15 cellular contexts compared by ENCODE assay signal in the genomic region with DNA sequence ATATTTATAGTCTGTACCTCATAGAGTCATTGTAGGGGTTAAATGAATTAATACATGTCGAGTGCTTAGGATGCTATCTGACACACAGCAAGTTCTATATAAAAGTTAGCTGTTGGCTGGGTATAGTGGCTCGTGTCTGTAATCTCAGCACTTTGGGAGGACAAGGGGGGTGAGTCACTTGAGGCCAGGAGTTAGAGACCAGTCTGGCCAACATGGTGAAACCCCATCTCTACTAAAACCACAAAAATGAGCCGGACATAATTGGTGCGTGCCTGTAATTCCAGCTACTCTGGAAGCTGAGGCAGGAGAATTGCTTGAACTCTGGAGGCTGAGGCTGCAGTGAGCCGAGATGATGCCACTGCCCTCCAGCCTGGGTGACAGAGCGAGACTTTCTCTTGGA.
DNase-seq lines count a peak whose midpoint lies in the region; ATAC-seq and TF ChIP-seq lines count a peak whose summit lies in the region.
"Had no signal": no experiment of that assay in that cellular context is flagged by ENCODE, and none has a peak within 500 bp of the region (broad histone marks: within the 10 kb centered on the region; RNA-seq: fewer than 3 reads in every experiment).

No MANE protein-coding gene starts in this region.

- no peak overlapping the region for H2BK12ac ChIP-seq in trophoblast cell (ENCODE audit: low read length)

- no peak for TF ChIP-seq CTCF in suprapubic skin (IDR thresholded peaks at IDR 0.05)

- H2BK120ac ChIP-seq in trophoblast cell (ENCODE audit: insufficient read depth, low read length, poor library complexity), result no peak overlapping the region

- TF ChIP-seq EP300 in suprapubic skin (IDR thresholded peaks at IDR 0.05), result no peak

- no peak overlapping the region for H3K14ac ChIP-seq in trophoblast cell (ENCODE audit: low read length)

- H2AFZ ChIP-seq in trophoblast cell (ENCODE audit: insufficient read depth, low read length, poor library complexity), result no peak overlapping the region
- H2AFZ ChIP-seq: GM23338 had no signal

- H3K36me3 ChIP-seq in trophoblast cell (ENCODE audit: control insufficient read depth in 1 of 2, insufficient read depth in 2 of 2, low read length in 2 of 2) (no peaks in the 10 kb centered on the region), suprapubic skin (no peaks in the 10 kb centered on the region)
- H3K36me3 ChIP-seq: gastroesophageal sphincter, transverse colon had no signal

- H3K4me3 ChIP-seq in trophoblast cell (ENCODE audit: low read depth, low read length) (no peak overlapping the region), suprapubic skin (no peak overlapping the region)
- H3K4me3 ChIP-seq: gastroesophageal sphincter, GM23338, transverse colon had no signal

- no peak overlapping the region for H2BK5ac ChIP-seq in trophoblast cell (ENCODE audit: low read depth, low read length, poor library complexity)

- no peak overlapping the region for H3K4ac ChIP-seq in trophoblast cell (ENCODE audit: low read depth, low read length)

- H2AK5ac ChIP-seq in trophoblast cell (ENCODE audit: low read length), result no peak overlapping the region

- no peaks in the 10 kb centered on the region for H3K79me2 ChIP-seq in trophoblast cell (ENCODE audit: control insufficient read depth, insufficient read depth, low read length, poor library complexity)

- H4K91ac ChIP-seq in trophoblast cell (ENCODE audit: low read depth, low read length), result no peak overlapping the region

- WGBS in trophoblast cell (ENCODE audit: extremely low coverage, insufficient coverage, insufficient read length), result no CpG with 5 or more reads among the region's 6 CpGs
- 86% methylated on average over 6 of the region's 6 CpGs for WGBS in suprapubic skin

- ATAC-seq in GM19351 (IDR thresholded peaks at IDR 0.05; ENCODE audit: unreplicated experiment), result no peak
- no peak for ATAC-seq in HG02759 (IDR thresholded peaks at IDR 0.05; ENCODE audit: unreplicated experiment)
- ATAC-seq: gastroesophageal sphincter, GM23338 had no signal

- no peak overlapping the region for H3K27ac ChIP-seq in trophoblast cell (ENCODE audit: low read depth, low read length)
- H3K27ac ChIP-seq in suprapubic skin, result no peak overlapping the region
- H3K27ac ChIP-seq: gastroesophageal sphincter, transverse colon had no signal

- no peaks in the 10 kb centered on the region for H3K27me3 ChIP-seq in trophoblast cell (ENCODE audit: insufficient read depth, low read length)
- H3K27me3 ChIP-seq in suprapubic skin, result no peaks in the 10 kb centered on the region
- H3K27me3 ChIP-seq: gastroesophageal sphincter, transverse colon had no signal

- DNase-seq in Daoy (ENCODE audit: low read depth), result peak; percentile 72
- peak; percentile 91 for DNase-seq in NCI-H226
- peak; percentile 90 for DNase-seq in dedifferentiated amniotic fluid mesenchymal stem cell (ENCODE audit: extremely low spot score)
- peak; percentile 72 for DNase-seq in trophoblast cell
- DNase-seq in COLO829 (ENCODE audit: low spot score), result no peak
- DNase-seq in suprapubic skin (ENCODE audit: low spot score in 2 of 2), result no peak
- DNase-seq: activated CD4-positive, alpha-beta T cell treated with anti-CD3 and anti-CD28 coated beads, Interleukin-2, amount 10 ng/mL, durations not matched to agents 24 days and 14 days; anterior cingulate cortex; NCI-H2081; T1000; transverse colon had no signal

- no peak overlapping the region for H3K9ac ChIP-seq in trophoblast cell (ENCODE audit: low read length)

- H3K4me2 ChIP-seq in trophoblast cell (ENCODE audit: low read length), result no peak overlapping the region
- H3K4me2 ChIP-seq: GM23338 had no signal

- H3K4me1 ChIP-seq in trophoblast cell (ENCODE audit: control insufficient read depth in 1 of 2, insufficient read depth in 2 of 2, low read length in 2 of 2) (no peaks in the 10 kb centered on the region), suprapubic skin (no peaks in the 10 kb centered on the region)
- H3K4me1 ChIP-seq: gastroesophageal sphincter, transverse colon had no signal

- H4K12ac ChIP-seq in trophoblast cell (ENCODE audit: low read depth, low read length), result no peak overlapping the region

- H3K9me3 ChIP-seq in trophoblast cell (ENCODE audit: insufficient read depth, low read depth, low read length) (no peaks in the 10 kb centered on the region), suprapubic skin (no peaks in the 10 kb centered on the region)
- H3K9me3 ChIP-seq: gastroesophageal sphincter, transverse colon had no signal

- no peaks in the 10 kb centered on the region for H3K79me1 ChIP-seq in trophoblast cell (ENCODE audit: low read length)

- no peak for TF ChIP-seq POLR2A in suprapubic skin (IDR thresholded peaks at IDR 0.05)

- no peak overlapping the region for H4K8ac ChIP-seq in trophoblast cell (ENCODE audit: low read depth, low read length)

- H3K23ac ChIP-seq in trophoblast cell (ENCODE audit: low read length), result no peak overlapping the region

- no peak overlapping the region for H3K18ac ChIP-seq in trophoblast cell (ENCODE audit: low read length)

Comparison
In these comparisons a context has a peak if more than half of its experiments do, and no peak if none do; other contexts are left out.
1. DNase-seq: peak in Daoy (single experiment), NCI-H226 (single experiment), dedifferentiated amniotic fluid mesenchymal stem cell (single experiment) and trophoblast cell (2 of 2); none in COLO829 (single experiment) and suprapubic skin (0 of 2).